In the genomic region with DNA sequence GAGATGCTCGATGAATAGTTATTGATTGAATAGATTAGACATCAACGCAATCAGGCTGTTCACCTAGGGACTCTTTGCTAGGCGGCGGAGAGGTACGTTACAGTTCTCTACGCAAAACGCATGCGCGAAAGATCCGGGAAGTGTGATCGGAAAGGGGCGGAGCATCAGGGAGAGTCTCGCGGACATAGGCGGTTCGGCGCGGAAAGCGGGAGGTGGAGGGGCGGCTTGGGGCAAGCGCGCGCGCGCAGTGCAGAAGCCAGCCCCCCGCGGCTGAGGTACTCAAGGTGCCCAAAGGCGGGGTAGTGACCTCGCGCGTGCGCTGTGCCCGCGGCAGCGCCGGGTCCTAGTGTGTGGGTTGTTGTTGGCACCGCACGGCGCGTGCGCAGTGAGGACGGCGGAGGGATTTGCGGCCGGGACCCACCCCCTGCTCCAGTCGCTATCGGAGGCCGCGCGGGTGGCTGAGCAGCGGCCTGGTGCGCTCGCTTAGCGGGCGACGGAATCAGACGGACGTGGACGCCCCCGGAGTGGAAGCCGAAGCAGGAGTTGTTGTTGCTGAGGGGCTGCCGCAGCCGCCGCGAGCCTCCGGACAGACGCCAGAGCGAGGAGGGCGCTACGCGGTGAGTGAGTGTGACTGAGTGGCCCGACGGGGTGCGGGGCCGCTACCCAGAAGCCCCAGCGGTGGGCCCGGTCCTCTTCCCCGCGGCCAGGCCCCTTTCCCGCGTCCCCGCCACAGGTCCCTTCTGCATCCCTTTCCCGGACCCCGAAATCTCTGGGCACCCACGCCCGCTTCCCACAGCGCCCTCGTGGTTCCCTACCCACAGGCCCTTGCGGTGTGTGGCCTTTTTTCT, we compare ENCODE assay signal across 1 cellular context.
TF ChIP-seq lines count a peak whose summit lies in the region.

A gene with protein sequence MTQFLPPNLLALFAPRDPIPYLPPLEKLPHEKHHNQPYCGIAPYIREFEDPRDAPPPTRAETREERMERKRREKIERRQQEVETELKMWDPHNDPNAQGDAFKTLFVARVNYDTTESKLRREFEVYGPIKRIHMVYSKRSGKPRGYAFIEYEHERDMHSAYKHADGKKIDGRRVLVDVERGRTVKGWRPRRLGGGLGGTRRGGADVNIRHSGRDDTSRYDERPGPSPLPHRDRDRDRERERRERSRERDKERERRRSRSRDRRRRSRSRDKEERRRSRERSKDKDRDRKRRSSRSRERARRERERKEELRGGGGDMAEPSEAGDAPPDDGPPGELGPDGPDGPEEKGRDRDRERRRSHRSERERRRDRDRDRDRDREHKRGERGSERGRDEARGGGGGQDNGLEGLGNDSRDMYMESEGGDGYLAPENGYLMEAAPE (plus strand): TSS at position 432 of the 848 bp plus-strand sequence. CDS start 964 bp downstream, outside the sequence.

TF ChIP-seq in K562, 482 proteins besides CTCF, POLR2A, EP300 and RAD21 (continued from another document and continues in another):
- TF ChIP-seq, protein P1, sequence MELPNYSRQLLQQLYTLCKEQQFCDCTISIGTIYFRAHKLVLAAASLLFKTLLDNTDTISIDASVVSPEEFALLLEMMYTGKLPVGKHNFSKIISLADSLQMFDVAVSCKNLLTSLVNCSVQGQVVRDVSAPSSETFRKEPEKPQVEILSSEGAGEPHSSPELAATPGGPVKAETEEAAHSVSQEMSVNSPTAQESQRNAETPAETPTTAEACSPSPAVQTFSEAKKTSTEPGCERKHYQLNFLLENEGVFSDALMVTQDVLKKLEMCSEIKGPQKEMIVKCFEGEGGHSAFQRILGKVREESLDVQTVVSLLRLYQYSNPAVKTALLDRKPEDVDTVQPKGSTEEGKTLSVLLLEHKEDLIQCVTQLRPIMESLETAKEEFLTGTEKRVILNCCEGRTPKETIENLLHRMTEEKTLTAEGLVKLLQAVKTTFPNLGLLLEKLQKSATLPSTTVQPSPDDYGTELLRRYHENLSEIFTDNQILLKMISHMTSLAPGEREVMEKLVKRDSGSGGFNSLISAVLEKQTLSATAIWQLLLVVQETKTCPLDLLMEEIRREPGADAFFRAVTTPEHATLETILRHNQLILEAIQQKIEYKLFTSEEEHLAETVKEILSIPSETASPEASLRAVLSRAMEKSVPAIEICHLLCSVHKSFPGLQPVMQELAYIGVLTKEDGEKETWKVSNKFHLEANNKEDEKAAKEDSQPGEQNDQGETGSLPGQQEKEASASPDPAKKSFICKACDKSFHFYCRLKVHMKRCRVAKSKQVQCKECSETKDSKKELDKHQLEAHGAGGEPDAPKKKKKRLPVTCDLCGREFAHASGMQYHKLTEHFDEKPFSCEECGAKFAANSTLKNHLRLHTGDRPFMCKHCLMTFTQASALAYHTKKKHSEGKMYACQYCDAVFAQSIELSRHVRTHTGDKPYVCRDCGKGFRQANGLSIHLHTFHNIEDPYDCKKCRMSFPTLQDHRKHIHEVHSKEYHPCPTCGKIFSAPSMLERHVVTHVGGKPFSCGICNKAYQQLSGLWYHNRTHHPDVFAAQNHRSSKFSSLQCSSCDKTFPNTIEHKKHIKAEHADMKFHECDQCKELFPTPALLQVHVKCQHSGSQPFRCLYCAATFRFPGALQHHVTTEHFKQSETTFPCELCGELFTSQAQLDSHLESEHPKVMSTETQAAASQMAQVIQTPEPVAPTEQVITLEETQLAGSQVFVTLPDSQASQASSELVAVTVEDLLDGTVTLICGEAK (IDR thresholded peaks at IDR 0.05), result peak; percentile 19; the same call in 1 of the 2 replicates
- TF ChIP-seq, protein P1 (CRISPR knock-in tag; IDR thresholded peaks at IDR 0.05), result no peak
- TF ChIP-seq, protein P2, sequence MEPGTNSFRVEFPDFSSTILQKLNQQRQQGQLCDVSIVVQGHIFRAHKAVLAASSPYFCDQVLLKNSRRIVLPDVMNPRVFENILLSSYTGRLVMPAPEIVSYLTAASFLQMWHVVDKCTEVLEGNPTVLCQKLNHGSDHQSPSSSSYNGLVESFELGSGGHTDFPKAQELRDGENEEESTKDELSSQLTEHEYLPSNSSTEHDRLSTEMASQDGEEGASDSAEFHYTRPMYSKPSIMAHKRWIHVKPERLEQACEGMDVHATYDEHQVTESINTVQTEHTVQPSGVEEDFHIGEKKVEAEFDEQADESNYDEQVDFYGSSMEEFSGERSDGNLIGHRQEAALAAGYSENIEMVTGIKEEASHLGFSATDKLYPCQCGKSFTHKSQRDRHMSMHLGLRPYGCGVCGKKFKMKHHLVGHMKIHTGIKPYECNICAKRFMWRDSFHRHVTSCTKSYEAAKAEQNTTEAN (CRISPR knock-in tag; IDR thresholded peaks at IDR 0.05), result 0 out of 2 replicates have a peak, but pooled peaks have one; percentile 67
- TF ChIP-seq, protein P3, sequence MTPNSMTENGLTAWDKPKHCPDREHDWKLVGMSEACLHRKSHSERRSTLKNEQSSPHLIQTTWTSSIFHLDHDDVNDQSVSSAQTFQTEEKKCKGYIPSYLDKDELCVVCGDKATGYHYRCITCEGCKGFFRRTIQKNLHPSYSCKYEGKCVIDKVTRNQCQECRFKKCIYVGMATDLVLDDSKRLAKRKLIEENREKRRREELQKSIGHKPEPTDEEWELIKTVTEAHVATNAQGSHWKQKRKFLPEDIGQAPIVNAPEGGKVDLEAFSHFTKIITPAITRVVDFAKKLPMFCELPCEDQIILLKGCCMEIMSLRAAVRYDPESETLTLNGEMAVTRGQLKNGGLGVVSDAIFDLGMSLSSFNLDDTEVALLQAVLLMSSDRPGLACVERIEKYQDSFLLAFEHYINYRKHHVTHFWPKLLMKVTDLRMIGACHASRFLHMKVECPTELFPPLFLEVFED (CRISPR knock-in tag; conservative IDR thresholded peaks at IDR 0.05), result peak; percentile 73; the same call in 1 of the 2 replicates
- TF ChIP-seq, protein P4, sequence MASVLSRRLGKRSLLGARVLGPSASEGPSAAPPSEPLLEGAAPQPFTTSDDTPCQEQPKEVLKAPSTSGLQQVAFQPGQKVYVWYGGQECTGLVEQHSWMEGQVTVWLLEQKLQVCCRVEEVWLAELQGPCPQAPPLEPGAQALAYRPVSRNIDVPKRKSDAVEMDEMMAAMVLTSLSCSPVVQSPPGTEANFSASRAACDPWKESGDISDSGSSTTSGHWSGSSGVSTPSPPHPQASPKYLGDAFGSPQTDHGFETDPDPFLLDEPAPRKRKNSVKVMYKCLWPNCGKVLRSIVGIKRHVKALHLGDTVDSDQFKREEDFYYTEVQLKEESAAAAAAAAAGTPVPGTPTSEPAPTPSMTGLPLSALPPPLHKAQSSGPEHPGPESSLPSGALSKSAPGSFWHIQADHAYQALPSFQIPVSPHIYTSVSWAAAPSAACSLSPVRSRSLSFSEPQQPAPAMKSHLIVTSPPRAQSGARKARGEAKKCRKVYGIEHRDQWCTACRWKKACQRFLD (CRISPR knock-in tag; IDR thresholded peaks at IDR 0.05), result no peak
- TF ChIP-seq, protein P5, sequence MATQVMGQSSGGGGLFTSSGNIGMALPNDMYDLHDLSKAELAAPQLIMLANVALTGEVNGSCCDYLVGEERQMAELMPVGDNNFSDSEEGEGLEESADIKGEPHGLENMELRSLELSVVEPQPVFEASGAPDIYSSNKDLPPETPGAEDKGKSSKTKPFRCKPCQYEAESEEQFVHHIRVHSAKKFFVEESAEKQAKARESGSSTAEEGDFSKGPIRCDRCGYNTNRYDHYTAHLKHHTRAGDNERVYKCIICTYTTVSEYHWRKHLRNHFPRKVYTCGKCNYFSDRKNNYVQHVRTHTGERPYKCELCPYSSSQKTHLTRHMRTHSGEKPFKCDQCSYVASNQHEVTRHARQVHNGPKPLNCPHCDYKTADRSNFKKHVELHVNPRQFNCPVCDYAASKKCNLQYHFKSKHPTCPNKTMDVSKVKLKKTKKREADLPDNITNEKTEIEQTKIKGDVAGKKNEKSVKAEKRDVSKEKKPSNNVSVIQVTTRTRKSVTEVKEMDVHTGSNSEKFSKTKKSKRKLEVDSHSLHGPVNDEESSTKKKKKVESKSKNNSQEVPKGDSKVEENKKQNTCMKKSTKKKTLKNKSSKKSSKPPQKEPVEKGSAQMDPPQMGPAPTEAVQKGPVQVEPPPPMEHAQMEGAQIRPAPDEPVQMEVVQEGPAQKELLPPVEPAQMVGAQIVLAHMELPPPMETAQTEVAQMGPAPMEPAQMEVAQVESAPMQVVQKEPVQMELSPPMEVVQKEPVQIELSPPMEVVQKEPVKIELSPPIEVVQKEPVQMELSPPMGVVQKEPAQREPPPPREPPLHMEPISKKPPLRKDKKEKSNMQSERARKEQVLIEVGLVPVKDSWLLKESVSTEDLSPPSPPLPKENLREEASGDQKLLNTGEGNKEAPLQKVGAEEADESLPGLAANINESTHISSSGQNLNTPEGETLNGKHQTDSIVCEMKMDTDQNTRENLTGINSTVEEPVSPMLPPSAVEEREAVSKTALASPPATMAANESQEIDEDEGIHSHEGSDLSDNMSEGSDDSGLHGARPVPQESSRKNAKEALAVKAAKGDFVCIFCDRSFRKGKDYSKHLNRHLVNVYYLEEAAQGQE (CRISPR knock-in tag; IDR thresholded peaks at IDR 0.05; ENCODE audit: low read depth), result peak; percentile 80; the same call in 1 of the 2 replicates
- TF ChIP-seq, protein P6, sequence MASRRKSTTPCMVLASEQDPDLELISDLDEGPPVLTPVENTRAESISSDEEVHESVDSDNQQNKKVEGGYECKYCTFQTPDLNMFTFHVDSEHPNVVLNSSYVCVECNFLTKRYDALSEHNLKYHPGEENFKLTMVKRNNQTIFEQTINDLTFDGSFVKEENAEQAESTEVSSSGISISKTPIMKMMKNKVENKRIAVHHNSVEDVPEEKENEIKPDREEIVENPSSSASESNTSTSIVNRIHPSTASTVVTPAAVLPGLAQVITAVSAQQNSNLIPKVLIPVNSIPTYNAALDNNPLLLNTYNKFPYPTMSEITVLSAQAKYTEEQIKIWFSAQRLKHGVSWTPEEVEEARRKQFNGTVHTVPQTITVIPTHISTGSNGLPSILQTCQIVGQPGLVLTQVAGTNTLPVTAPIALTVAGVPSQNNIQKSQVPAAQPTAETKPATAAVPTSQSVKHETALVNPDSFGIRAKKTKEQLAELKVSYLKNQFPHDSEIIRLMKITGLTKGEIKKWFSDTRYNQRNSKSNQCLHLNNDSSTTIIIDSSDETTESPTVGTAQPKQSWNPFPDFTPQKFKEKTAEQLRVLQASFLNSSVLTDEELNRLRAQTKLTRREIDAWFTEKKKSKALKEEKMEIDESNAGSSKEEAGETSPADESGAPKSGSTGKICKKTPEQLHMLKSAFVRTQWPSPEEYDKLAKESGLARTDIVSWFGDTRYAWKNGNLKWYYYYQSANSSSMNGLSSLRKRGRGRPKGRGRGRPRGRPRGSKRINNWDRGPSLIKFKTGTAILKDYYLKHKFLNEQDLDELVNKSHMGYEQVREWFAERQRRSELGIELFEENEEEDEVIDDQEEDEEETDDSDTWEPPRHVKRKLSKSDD (conservative IDR thresholded peaks at IDR 0.05; ENCODE audit: low read length), result no peak
- TF ChIP-seq TBP (optimal IDR thresholded peaks at IDR 0.05; ENCODE audit: low read depth, low read length) (peak; percentile 79), CBX1 (IDR thresholded peaks at IDR 0.05; ENCODE audit: low read depth) (peak; percentile 83), MEIS2 (IDR thresholded peaks at IDR 0.05; ENCODE audit: partially characterized antibody) (peak; percentile 95), SUPT5H (IDR thresholded peaks at IDR 0.05) (peak; percentile 99), MTF1 (CRISPR knock-in tag; IDR thresholded peaks at IDR 0.05; ENCODE audit: borderline replicate concordance) (no peak), ATF1 (CRISPR knock-in tag; IDR thresholded peaks at IDR 0.05) (no peak), ATF1 (tag; IDR thresholded peaks at IDR 0.05) (peak; percentile 84), GATAD2A (IDR thresholded peaks at IDR 0.05) (peak; percentile 95), POLR2B (IDR thresholded peaks at IDR 0.05; ENCODE audit: low read depth, partially characterized antibody) (peak; percentile 98), SP1 (CRISPR knock-in tag; IDR thresholded peaks at IDR 0.05) (peak; percentile 98), RNF2 (IDR thresholded peaks at IDR 0.05) (peak; percentile 70; the same call in 1 of the 2 replicates), RBBP5 (IDR thresholded peaks at IDR 0.05; ENCODE audit: borderline replicate concordance, insufficient read depth, low read length, poor library complexity, severe bottlenecking) (peak; percentile 94)
- TF ChIP-seq, protein P7, sequence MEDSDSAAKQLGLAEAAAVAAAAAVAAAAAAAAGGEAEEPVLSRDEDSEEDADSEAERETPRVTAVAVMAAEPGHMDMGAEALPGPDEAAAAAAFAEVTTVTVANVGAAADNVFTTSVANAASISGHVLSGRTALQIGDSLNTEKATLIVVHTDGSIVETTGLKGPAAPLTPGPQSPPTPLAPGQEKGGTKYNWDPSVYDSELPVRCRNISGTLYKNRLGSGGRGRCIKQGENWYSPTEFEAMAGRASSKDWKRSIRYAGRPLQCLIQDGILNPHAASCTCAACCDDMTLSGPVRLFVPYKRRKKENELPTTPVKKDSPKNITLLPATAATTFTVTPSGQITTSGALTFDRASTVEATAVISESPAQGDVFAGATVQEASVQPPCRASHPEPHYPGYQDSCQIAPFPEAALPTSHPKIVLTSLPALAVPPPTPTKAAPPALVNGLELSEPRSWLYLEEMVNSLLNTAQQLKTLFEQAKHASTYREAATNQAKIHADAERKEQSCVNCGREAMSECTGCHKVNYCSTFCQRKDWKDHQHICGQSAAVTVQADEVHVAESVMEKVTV (CRISPR knock-in tag; IDR thresholded peaks at IDR 0.05), result 0 out of 2 replicates have a peak, but pooled peaks have one; percentile 21
